Comparison of ENCODE assay signal across 8 cellular contexts in the genomic region with DNA sequence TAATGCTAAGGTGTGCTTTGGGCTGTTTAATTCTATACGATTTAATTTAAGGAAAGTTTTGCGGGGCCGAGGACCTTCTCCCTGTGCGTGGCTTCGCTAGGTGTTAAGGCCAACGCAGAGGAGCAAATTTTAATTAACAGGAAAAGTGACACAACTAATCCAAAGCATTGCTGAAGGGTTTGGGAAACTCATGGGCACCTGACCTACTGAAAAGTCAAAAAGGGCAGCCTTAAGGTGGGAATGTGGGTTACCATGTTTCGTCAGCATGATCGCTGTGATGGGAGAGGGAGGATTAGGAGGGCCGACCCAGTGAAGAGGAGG. TPM values are rescaled to one million over a fixed set of nuclear protein-coding genes. Genes with fewer than 3 reads are reported as not detected.
A peak's percentile ranks its signal among the peaks of the same experiment; 100 is the strongest.
DNase-seq lines count a peak whose midpoint lies in the region; ATAC-seq and TF ChIP-seq lines count a peak whose summit lies in the region.

No MANE protein-coding gene starts in this region.

- H3K36me3 ChIP-seq in iPS-15b (ENCODE audit: control insufficient read depth, insufficient read depth, low read length): peaks cover 25% of the 10 kb centered on the region

- H3K27me3 Mint-ChIP-seq in HFFc6 (ENCODE audit: insufficient read depth): peaks cover 2% of the 10 kb centered on the region
- no peaks in the 10 kb centered on the region for H3K27me3 Mint-ChIP-seq in activated CD8-positive, alpha-beta T cell treated with anti-CD3 and anti-CD28 coated beads for 36 hours
- H3K27me3 Mint-ChIP-seq in stimulated activated memory B cell treated with anti-CD40 and anti-IgM and Interleukin-4, amounts not matched to agents 10 μg/mL and 1 μg/mL and 100 μg/mL, for 72 hours: no peaks in the 10 kb centered on the region

- peak overlapping the region; percentile 73 for H3K9ac ChIP-seq in iPS-15b (ENCODE audit: low read depth, low read length)

- CTCF ChIA-PET in activated CD8-positive, alpha-beta T cell treated with anti-CD3 and anti-CD28 coated beads for 36 hours (lab: Charles Lee): no interaction called here

- H3K4me3 Mint-ChIP-seq in HFFc6: peak overlapping the region; percentile 91
- peak overlapping the region; percentile 90 for H3K4me3 Mint-ChIP-seq in activated CD8-positive, alpha-beta T cell treated with anti-CD3 and anti-CD28 coated beads for 36 hours
- peak overlapping the region; percentile 99 for H3K4me3 Mint-ChIP-seq in stimulated activated memory B cell treated with anti-CD40 and anti-IgM and Interleukin-4, amounts not matched to agents 10 μg/mL and 1 μg/mL and 100 μg/mL, for 72 hours

- H3K27me3 ChIP-seq in iPS-15b (ENCODE audit: control insufficient read depth, insufficient read depth, low read length): no peaks in the 10 kb centered on the region

- H3K9me3 Mint-ChIP-seq in HFFc6: no peaks in the 10 kb centered on the region
- no peaks in the 10 kb centered on the region for H3K9me3 Mint-ChIP-seq in activated CD8-positive, alpha-beta T cell treated with anti-CD3 and anti-CD28 coated beads for 36 hours
- no peaks in the 10 kb centered on the region for H3K9me3 Mint-ChIP-seq in stimulated activated memory B cell treated with anti-CD40 and anti-IgM and Interleukin-4, amounts not matched to agents 10 μg/mL and 1 μg/mL and 100 μg/mL, for 72 hours

- DNase-seq in HFFc6 (no peak), ureter (ENCODE audit: low spot score) (no peak), HUDEP-2 (lab: John Stamatoyannopoulos, UW; ENCODE audit: unreplicated experiment in 76 of 76) (no peak), NCI-H2227 (lab: John Stamatoyannopoulos, UW; ENCODE audit: unreplicated experiment) (no peak)
- DNase-seq in activated CD8-positive, alpha-beta T cell treated with anti-CD3 and anti-CD28 coated beads for 36 hours: no peak

- H3K27ac Mint-ChIP-seq in HFFc6: peak overlapping the region; percentile 81
- peak overlapping the region; percentile 87 for H3K27ac Mint-ChIP-seq in activated CD8-positive, alpha-beta T cell treated with anti-CD3 and anti-CD28 coated beads for 36 hours
- H3K27ac Mint-ChIP-seq in stimulated activated memory B cell treated with anti-CD40 and anti-IgM and Interleukin-4, amounts not matched to agents 10 μg/mL and 1 μg/mL and 100 μg/mL, for 72 hours: peak overlapping the region; percentile 84

- H3K4me1 Mint-ChIP-seq in HFFc6 (ENCODE audit: low read depth): peaks cover 33% of the 10 kb centered on the region
- peaks cover 44% of the 10 kb centered on the region for H3K4me1 Mint-ChIP-seq in activated CD8-positive, alpha-beta T cell treated with anti-CD3 and anti-CD28 coated beads for 36 hours (ENCODE audit: low read depth)
- peaks cover 51% of the 10 kb centered on the region for H3K4me1 Mint-ChIP-seq in stimulated activated memory B cell treated with anti-CD40 and anti-IgM and Interleukin-4, amounts not matched to agents 10 μg/mL and 1 μg/mL and 100 μg/mL, for 72 hours

- H3K36me3 Mint-ChIP-seq in HFFc6 (ENCODE audit: low read depth): peaks cover 19% of the 10 kb centered on the region; the same call in 1 of the 2 replicates
- H3K36me3 Mint-ChIP-seq in activated CD8-positive, alpha-beta T cell treated with anti-CD3 and anti-CD28 coated beads for 36 hours (ENCODE audit: low read depth): peaks cover 35% of the 10 kb centered on the region
- H3K36me3 Mint-ChIP-seq in stimulated activated memory B cell treated with anti-CD40 and anti-IgM and Interleukin-4, amounts not matched to agents 10 μg/mL and 1 μg/mL and 100 μg/mL, for 72 hours: peaks cover 48% of the 10 kb centered on the region

- peaks cover 3% of the 10 kb centered on the region for H3K4me1 ChIP-seq in iPS-15b (ENCODE audit: control insufficient read depth, insufficient read depth, low read length)

- POLR2A ChIA-PET in activated CD8-positive, alpha-beta T cell treated with anti-CD3 and anti-CD28 coated beads for 36 hours (lab: Charles Lee): interaction anchor here (1.2 to 2.1 kb wide), 2 partner anchors 9 to 43 kb away, joined by 8 to 12 read pairs; no protein-coding TSS in a partner anchor

- peak overlapping the region; percentile 84 for H3K4me3 ChIP-seq in iPS-15b (ENCODE audit: low read depth, low read length)

- TF ChIP-seq CTCF in HFFc6 (IDR thresholded peaks at IDR 0.05): no peak
- no peak for TF ChIP-seq CTCF in activated CD8-positive, alpha-beta T cell treated with anti-CD3 and anti-CD28 coated beads for 36 hours (IDR thresholded peaks at IDR 0.05)

- H3K9me3 ChIP-seq in iPS-15b (ENCODE audit: control insufficient read depth, insufficient read depth, low read length): no peaks in the 10 kb centered on the region

- intact Hi-C loops in activated CD8-positive, alpha-beta T cell treated with anti-CD3 and anti-CD28 coated beads for 36 hours (cut with micrococcal nuclease): no loop called here

- ATAC-seq in activated CD8-positive, alpha-beta T cell treated with anti-CD3 and anti-CD28 coated beads for 36 hours: no peak
- ATAC-seq in stimulated activated memory B cell treated with anti-CD40 and anti-IgM and Interleukin-4, amounts not matched to agents 10 μg/mL and 1 μg/mL and 100 μg/mL, for 72 hours: no peak
- ATAC-seq in HG03378 (IDR thresholded peaks at IDR 0.05; ENCODE audit: unreplicated experiment): no peak

RNA-seq across cellular contexts. Expression of a gene that starts 0.4 kb away (rescaled TPM):
- total RNA-seq in HFFc6 (2021; fragmentation: NEBNext Ultra II Directional; extraction: Animal tissue kit (Norgen Biotek cat#: 25700)): 10 to 100 TPM; 15.4 to 19.9 (median 18.6) TPM
- 10 to 100 TPM; 38.8 to 43.1 TPM for total RNA-seq in activated CD8-positive, alpha-beta T cell treated with anti-CD3 and anti-CD28 coated beads for 36 hours
- total RNA-seq in ureter: 71.7 TPM

RNA-seq across cellular contexts. Expression of a gene that starts 10.5 kb away (rescaled TPM):
- total RNA-seq in HFFc6 (2021; fragmentation: NEBNext Ultra II Directional; extraction: Animal tissue kit (Norgen Biotek cat#: 25700)): 10 to 100 TPM; 37.4 to 49.7 (median 39.3) TPM
- 10 to 100 TPM; 34.5 to 35.4 TPM for total RNA-seq in activated CD8-positive, alpha-beta T cell treated with anti-CD3 and anti-CD28 coated beads for 36 hours
- total RNA-seq in ureter: 55.7 TPM

RNA-seq across cellular contexts. Expression of a gene that starts 47.7 kb away (rescaled TPM):
- 10 to 100 TPM; 38.3 to 56.3 (median 49.1) TPM for total RNA-seq in HFFc6 (2021; fragmentation: NEBNext Ultra II Directional; extraction: Animal tissue kit (Norgen Biotek cat#: 25700))
- total RNA-seq in activated CD8-positive, alpha-beta T cell treated with anti-CD3 and anti-CD28 coated beads for 36 hours: 10 to 100 TPM; 86.2 to 86.5 TPM
- total RNA-seq in ureter: 42.8 TPM
